ENCODE assay signal across 19 cellular contexts in genomic region chr17:64788286-64789060, GRCh38.
"Had no signal": no experiment of that assay in that cellular context is flagged by ENCODE, and none has a peak within 500 bp of the region (broad histone marks: within the 10 kb centered on the region; RNA-seq: fewer than 3 reads in every experiment).

No MANE protein-coding gene starts in this region.

- H3K27ac ChIP-seq: brain microvascular endothelial cell, lower lobe of right lung, right lobe of liver, tibial nerve, uterus had no signal

- H3K9me3 Mint-ChIP-seq: activated CD8-positive, alpha-beta T cell treated with anti-CD3 and anti-CD28 coated beads for 36 hours; naive B cell had no signal

- H3K27me3 Mint-ChIP-seq: activated CD4-positive, alpha-beta T cell treated with anti-CD3 and anti-CD28 coated beads for 36 hours; activated CD8-positive, alpha-beta T cell treated with anti-CD3 and anti-CD28 coated beads for 36 hours; naive B cell; T-helper 17 cell had no signal

- H3K9me3 ChIP-seq: lower lobe of right lung, right lobe of liver, tibial nerve, uterus had no signal

- DNase-seq: activated CD4-positive, alpha-beta T cell treated with anti-CD3 and anti-CD28 coated beads for 36 hours; activated CD8-positive, alpha-beta memory T cell treated with anti-CD3 and anti-CD28 coated beads, Interleukin-2, amount 50 U/mL, for 4 hours; activated CD8-positive, alpha-beta T cell treated with anti-CD3 and anti-CD28 coated beads for 36 hours; activated naive CD4-positive, alpha-beta T cell treated with Interleukin-2 at 50 U/mL for 16 hours; anterior cingulate cortex; brain microvascular endothelial cell; dermis blood vessel endothelial cell; erythroblast; left colon; lower lobe of right lung; midbrain; naive B cell; occipital lobe; stimulated activated CD4-positive, alpha-beta T cell treated with anti-CD3 and anti-CD28 coated beads, Interleukin-1b, Interleukin-23, amount 100 ng/mL, for 48 hours; T-helper 17 cell; uterus had no signal

- H3K36me3 ChIP-seq: uterus had no signal

- H3K4me1 ChIP-seq: right lobe of liver, tibial nerve, uterus had no signal

- H3K4me3 Mint-ChIP-seq: activated CD4-positive, alpha-beta T cell treated with anti-CD3 and anti-CD28 coated beads for 36 hours; activated CD8-positive, alpha-beta T cell treated with anti-CD3 and anti-CD28 coated beads for 36 hours; naive B cell; T-helper 17 cell had no signal

- H3K27me3 ChIP-seq: brain microvascular endothelial cell, right lobe of liver had no signal

- ATAC-seq: activated CD4-positive, alpha-beta T cell treated with anti-CD3 and anti-CD28 coated beads for 36 hours; activated CD8-positive, alpha-beta T cell treated with anti-CD3 and anti-CD28 coated beads for 36 hours; left colon; lower lobe of right lung; right lobe of liver; T-helper 17 cell had no signal

- H3K4me3 ChIP-seq: lower lobe of right lung, right lobe of liver, tibial nerve, uterus had no signal

- H3K27ac Mint-ChIP-seq: activated CD4-positive, alpha-beta T cell treated with anti-CD3 and anti-CD28 coated beads for 36 hours; activated CD8-positive, alpha-beta T cell treated with anti-CD3 and anti-CD28 coated beads for 36 hours; naive B cell; progenitor cell of endocrine pancreas had no signal
